In genomic region chr2:172056293-172056692, GRCh38 we compare ENCODE assay signal across 23 cellular contexts. TPM values are rescaled to one million over a fixed set of nuclear protein-coding genes. Genes with fewer than 3 reads are reported as not detected.
"Had no signal": no experiment of that assay in that cellular context is flagged by ENCODE, and none has a peak within 500 bp of the region (broad histone marks: within the 10 kb centered on the region; RNA-seq: fewer than 3 reads in every experiment).

No MANE protein-coding gene starts in this region.

- H3K27ac ChIP-seq: SJCRH30 had no signal

- H3K27me3 ChIP-seq: MG63, SJCRH30 had no signal

- ATAC-seq: Panc1, PC-3, Right ventricle myocardium inferior, SK-N-SH treated with all-trans-retinoic acid at 6 μM for 48 hours had no signal

- H3K36me3 ChIP-seq: MG63, SJCRH30 had no signal

- H3K4me3 ChIP-seq: MG63, SJCRH30 had no signal

- DNase-seq: Karpas-422, KG1, MG63, NCI-H1092 treated with DMSO at 0.1 percent for 48 hours, NCI-H1436, NCI-H187, NCI-H2029, NCI-H2081 treated with DMSO at 0.1 percent for 48 hours, NCI-H2171, NCI-H226, NCI-H446, NCI-H510A, NCI-H524 treated with DMSO at 0.1 percent for 48 hours, NCI-H69, NCI-H774, PC-3, SHP77 treated with DMSO at 0.1 percent for 48 hours, SJCRH30 had no signal

- H3K9me3 ChIP-seq: MG63, SJCRH30 had no signal

RNA-seq across cellular contexts. Expression of gene DLX1, which starts 29.0 kb away (rescaled TPM):
- total RNA-seq: OCI-LY7, Right ventricle myocardium inferior had no signal

RNA-seq across cellular contexts. Expression of gene DLX2, which starts 46.4 kb away (rescaled TPM):
- total RNA-seq: HT-29, Right ventricle myocardium inferior had no signal
